In genomic region chr4:7571736-7572135, GRCh38 we compare ENCODE assay signal across 1 cellular context.
TF ChIP-seq lines count a peak whose summit lies in the region.

No MANE protein-coding gene starts in this region.

TF ChIP-seq in IMR-90, 13 proteins besides CTCF, POLR2A, EP300 and RAD21 (continued from another document):
- TF ChIP-seq, protein P1, sequence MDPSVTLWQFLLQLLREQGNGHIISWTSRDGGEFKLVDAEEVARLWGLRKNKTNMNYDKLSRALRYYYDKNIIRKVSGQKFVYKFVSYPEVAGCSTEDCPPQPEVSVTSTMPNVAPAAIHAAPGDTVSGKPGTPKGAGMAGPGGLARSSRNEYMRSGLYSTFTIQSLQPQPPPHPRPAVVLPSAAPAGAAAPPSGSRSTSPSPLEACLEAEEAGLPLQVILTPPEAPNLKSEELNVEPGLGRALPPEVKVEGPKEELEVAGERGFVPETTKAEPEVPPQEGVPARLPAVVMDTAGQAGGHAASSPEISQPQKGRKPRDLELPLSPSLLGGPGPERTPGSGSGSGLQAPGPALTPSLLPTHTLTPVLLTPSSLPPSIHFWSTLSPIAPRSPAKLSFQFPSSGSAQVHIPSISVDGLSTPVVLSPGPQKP (IDR thresholded peaks at IDR 0.05; ENCODE audit: borderline replicate concordance, low read depth, low read length): no peak
- TF ChIP-seq, protein P2, sequence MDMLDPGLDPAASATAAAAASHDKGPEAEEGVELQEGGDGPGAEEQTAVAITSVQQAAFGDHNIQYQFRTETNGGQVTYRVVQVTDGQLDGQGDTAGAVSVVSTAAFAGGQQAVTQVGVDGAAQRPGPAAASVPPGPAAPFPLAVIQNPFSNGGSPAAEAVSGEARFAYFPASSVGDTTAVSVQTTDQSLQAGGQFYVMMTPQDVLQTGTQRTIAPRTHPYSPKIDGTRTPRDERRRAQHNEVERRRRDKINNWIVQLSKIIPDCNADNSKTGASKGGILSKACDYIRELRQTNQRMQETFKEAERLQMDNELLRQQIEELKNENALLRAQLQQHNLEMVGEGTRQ (IDR thresholded peaks at IDR 0.05; ENCODE audit: low read depth, low read length): no peak
- no peak for TF ChIP-seq CEBPB (IDR thresholded peaks at IDR 0.05; ENCODE audit: low read depth, low read length)
- TF ChIP-seq FOS (IDR thresholded peaks at IDR 0.05; ENCODE audit: low read depth, low read length): no peak
- no peak for TF ChIP-seq NFE2L2 (IDR thresholded peaks at IDR 0.05; ENCODE audit: low read depth, low read length)
- no peak for TF ChIP-seq MXI1 (IDR thresholded peaks at IDR 0.05; ENCODE audit: borderline replicate concordance, low read depth, low read length)
